In genomic region chr1:44375547-44375946, GRCh38 we compare ENCODE assay signal across 29 cellular contexts.
"Had no signal": no experiment of that assay in that cellular context is flagged by ENCODE, and none has a peak within 500 bp of the region (broad histone marks: within the 10 kb centered on the region; RNA-seq: fewer than 3 reads in every experiment).

No MANE protein-coding gene starts in this region.

- H3K36me3 ChIP-seq: stomach, suprapubic skin, thoracic aorta, thyroid gland, tibial artery, tibial nerve, transverse colon, upper lobe of left lung, upper lobe of right lung, uterus, vagina had no signal

- H3K4me3 ChIP-seq: stomach, suprapubic skin, testis, thoracic aorta, thyroid gland, tibial artery, tibial nerve, transverse colon, upper lobe of left lung, upper lobe of right lung, uterus, vagina had no signal

- FAIRE-seq: urothelium cell line had no signal

- H3K9me3 ChIP-seq: stomach, suprapubic skin, testis, thoracic aorta, thyroid gland, tibial artery, tibial nerve, transverse colon, upper lobe of left lung, upper lobe of right lung, uterus, vagina had no signal

- H3K9me3 Mint-ChIP-seq: stimulated activated effector memory CD8-positive, alpha-beta T cell treated with anti-CD3 and anti-CD28 coated beads, Interleukin-12 subunit alpha, Interleukin-12 subunit beta, amount 100 ng/mL, for 72 hours; stimulated activated memory B cell treated with anti-CD40 and anti-IgM and Interleukin-4, amounts not matched to agents 10 μg/mL and 1 μg/mL and 100 μg/mL, for 72 hours; stimulated activated naive B cell treated with anti-CD40 and anti-IgM and Interleukin-4, amounts not matched to agents 10 μg/mL and 1 μg/mL and 100 μg/mL, for 72 hours; stimulated activated naive CD8-positive, alpha-beta T cell treated with anti-CD3 and anti-CD28 coated beads, Interleukin-15, amount 100 ng/mL, for 72 hours; stimulated activated naive CD8-positive, alpha-beta T cell treated with anti-CD3 and anti-CD28 coated beads, Interleukin-15, Interleukin-2, amounts not matched to agents 100 ng/mL and 50 ng/mL, for 24 hours; type B pancreatic cell had no signal

- DNase-seq: stimulated activated CD4-positive, alpha-beta T cell treated with anti-CD3 and anti-CD28 coated beads, Interleukin-2, amount 100 ng/mL, for 48 hours; stimulated activated CD4-positive, alpha-beta T cell treated with anti-CD3 and anti-CD28 coated beads, Interleukin-4, amount 100 ng/mL, for 1 hour; stimulated activated CD4-positive, alpha-beta T cell treated with anti-CD3 and anti-CD28 coated beads, Interleukin-4, amount 100 ng/mL, for 24 hours; stimulated activated CD4-positive, alpha-beta T cell treated with anti-CD3 and anti-CD28 coated beads, Interleukin-4, amount 100 ng/mL, for 4 hours; stimulated activated CD8-positive, alpha-beta memory T cell treated with anti-CD3 and anti-CD28 coated beads, Interleukin-4, amount 100 ng/mL, for 48 hours; stimulated activated naive B cell treated with anti-CD40 and anti-IgM and Interleukin-4, amounts not matched to agents 10 μg/mL and 1 μg/mL and 100 μg/mL, for 72 hours; stimulated activated naive CD4-positive, alpha-beta T cell; stimulated activated naive CD4-positive, alpha-beta T cell treated with Interleukin-2 at 50 U/mL for 16 hours; stimulated activated naive CD8-positive, alpha-beta T cell treated with anti-CD3 and anti-CD28 coated beads, Interleukin-15, amount 100 ng/mL, for 72 hours; stimulated activated naive CD8-positive, alpha-beta T cell treated with anti-CD3 and anti-CD28 coated beads, Interleukin-15, Interleukin-2, amounts not matched to agents 100 U/mL and 50 U/mL, for 24 hours; stomach; substantia nigra; testis; thyroid gland; tibial artery; transverse colon; trophoblast cell; upper lobe of left lung; upper lobe of right lung; uterus had no signal

- H3K27me3 ChIP-seq: stomach, suprapubic skin, testis, thyroid gland, tibial artery, tibial nerve, transverse colon, upper lobe of left lung, upper lobe of right lung, uterus, vagina had no signal

- H3K4me1 Mint-ChIP-seq: stimulated activated effector memory CD8-positive, alpha-beta T cell treated with anti-CD3 and anti-CD28 coated beads, Interleukin-12 subunit alpha, Interleukin-12 subunit beta, amount 100 ng/mL, for 72 hours; stimulated activated memory B cell treated with anti-CD40 and anti-IgM and Interleukin-4, amounts not matched to agents 10 μg/mL and 1 μg/mL and 100 μg/mL, for 72 hours; stimulated activated naive B cell treated with anti-CD40 and anti-IgM and Interleukin-4, amounts not matched to agents 10 μg/mL and 1 μg/mL and 100 μg/mL, for 72 hours; stimulated activated naive CD8-positive, alpha-beta T cell treated with anti-CD3 and anti-CD28 coated beads, Interleukin-15, amount 100 ng/mL, for 72 hours had no signal

- H3K4me3 Mint-ChIP-seq: stimulated activated effector memory CD8-positive, alpha-beta T cell treated with anti-CD3 and anti-CD28 coated beads, Interleukin-12 subunit alpha, Interleukin-12 subunit beta, amount 100 ng/mL, for 72 hours; stimulated activated memory B cell treated with anti-CD40 and anti-IgM and Interleukin-4, amounts not matched to agents 10 μg/mL and 1 μg/mL and 100 μg/mL, for 72 hours; stimulated activated naive B cell treated with anti-CD40 and anti-IgM and Interleukin-4, amounts not matched to agents 10 μg/mL and 1 μg/mL and 100 μg/mL, for 72 hours; stimulated activated naive CD8-positive, alpha-beta T cell treated with anti-CD3 and anti-CD28 coated beads, Interleukin-15, amount 100 ng/mL, for 72 hours; stimulated activated naive CD8-positive, alpha-beta T cell treated with anti-CD3 and anti-CD28 coated beads, Interleukin-15, Interleukin-2, amounts not matched to agents 100 ng/mL and 50 ng/mL, for 24 hours; type B pancreatic cell had no signal

- H3K27ac ChIP-seq: stomach, suprapubic skin, testis, thoracic aorta, thyroid gland, tibial artery, tibial nerve, transverse colon, upper lobe of left lung, upper lobe of right lung, uterus, vagina had no signal

- H3K36me3 Mint-ChIP-seq: stimulated activated effector memory CD8-positive, alpha-beta T cell treated with anti-CD3 and anti-CD28 coated beads, Interleukin-12 subunit alpha, Interleukin-12 subunit beta, amount 100 ng/mL, for 72 hours; stimulated activated memory B cell treated with anti-CD40 and anti-IgM and Interleukin-4, amounts not matched to agents 10 μg/mL and 1 μg/mL and 100 μg/mL, for 72 hours; stimulated activated naive B cell treated with anti-CD40 and anti-IgM and Interleukin-4, amounts not matched to agents 10 μg/mL and 1 μg/mL and 100 μg/mL, for 72 hours; type B pancreatic cell had no signal

- H3K4me1 ChIP-seq: stomach, suprapubic skin, testis, thyroid gland, tibial artery, tibial nerve, transverse colon, upper lobe of left lung, upper lobe of right lung, uterus, vagina had no signal

- H3K27me3 Mint-ChIP-seq: stimulated activated memory B cell treated with anti-CD40 and anti-IgM and Interleukin-4, amounts not matched to agents 10 μg/mL and 1 μg/mL and 100 μg/mL, for 72 hours; stimulated activated naive B cell treated with anti-CD40 and anti-IgM and Interleukin-4, amounts not matched to agents 10 μg/mL and 1 μg/mL and 100 μg/mL, for 72 hours; stimulated activated naive CD8-positive, alpha-beta T cell treated with anti-CD3 and anti-CD28 coated beads, Interleukin-15, amount 100 ng/mL, for 72 hours; stimulated activated naive CD8-positive, alpha-beta T cell treated with anti-CD3 and anti-CD28 coated beads, Interleukin-15, Interleukin-2, amounts not matched to agents 100 ng/mL and 50 ng/mL, for 24 hours had no signal

- ATAC-seq: stimulated activated effector memory CD8-positive, alpha-beta T cell treated with anti-CD3 and anti-CD28 coated beads, Interleukin-12 subunit alpha, Interleukin-12 subunit beta, amount 100 ng/mL, for 72 hours; stimulated activated memory B cell treated with anti-CD40 and anti-IgM and Interleukin-4, amounts not matched to agents 10 μg/mL and 1 μg/mL and 100 μg/mL, for 72 hours; stimulated activated naive B cell treated with anti-CD40 and anti-IgM and Interleukin-4, amounts not matched to agents 10 μg/mL and 1 μg/mL and 100 μg/mL, for 72 hours; stimulated activated naive CD8-positive, alpha-beta T cell treated with anti-CD3 and anti-CD28 coated beads, Interleukin-15, amount 100 ng/mL, for 72 hours; stimulated activated naive CD8-positive, alpha-beta T cell treated with anti-CD3 and anti-CD28 coated beads, Interleukin-15, Interleukin-2, amounts not matched to agents 100 U/mL and 50 U/mL, for 24 hours; upper lobe of right lung had no signal

- H3K27ac Mint-ChIP-seq: stimulated activated effector memory CD8-positive, alpha-beta T cell treated with anti-CD3 and anti-CD28 coated beads, Interleukin-12 subunit alpha, Interleukin-12 subunit beta, amount 100 ng/mL, for 72 hours; stimulated activated memory B cell treated with anti-CD40 and anti-IgM and Interleukin-4, amounts not matched to agents 10 μg/mL and 1 μg/mL and 100 μg/mL, for 72 hours; stimulated activated naive B cell treated with anti-CD40 and anti-IgM and Interleukin-4, amounts not matched to agents 10 μg/mL and 1 μg/mL and 100 μg/mL, for 72 hours; stimulated activated naive CD8-positive, alpha-beta T cell treated with anti-CD3 and anti-CD28 coated beads, Interleukin-15, amount 100 ng/mL, for 72 hours; stimulated activated naive CD8-positive, alpha-beta T cell treated with anti-CD3 and anti-CD28 coated beads, Interleukin-15, Interleukin-2, amounts not matched to agents 100 ng/mL and 50 ng/mL, for 24 hours; type B pancreatic cell had no signal
